In genomic region chr4:55269970-55270369, GRCh38 we compare ENCODE assay signal across 2 cellular contexts.
A peak's percentile ranks its signal among the peaks of the same experiment; 100 is the strongest.
TF ChIP-seq lines count a peak whose summit lies in the region.

No MANE protein-coding gene starts in this region.

TF ChIP-seq in liver, 16 proteins besides CTCF, POLR2A, EP300 and RAD21 (continued from another document):
- TF ChIP-seq ZBTB33 (IDR thresholded peaks at IDR 0.05) (no peak), TAF1 (conservative IDR thresholded peaks at IDR 0.05) (no peak), NR2F2 (IDR thresholded peaks at IDR 0.05) (peak; percentile 97)

TF ChIP-seq in HepG2, 621 proteins besides CTCF, POLR2A, EP300 and RAD21 (continued from another document):
- TF ChIP-seq ATF1 (CRISPR knock-in tag; IDR thresholded peaks at IDR 0.05): no peak
- no peak for TF ChIP-seq ZNF614 (CRISPR knock-in tag; IDR thresholded peaks at IDR 0.05; ENCODE audit: borderline replicate concordance)
- TF ChIP-seq NFIC (IDR thresholded peaks at IDR 0.05; ENCODE audit: low read length): no peak
- TF ChIP-seq CSRNP1 (CRISPR knock-in tag; IDR thresholded peaks at IDR 0.05): no peak
- TF ChIP-seq ZNF703 (CRISPR knock-in tag; IDR thresholded peaks at IDR 0.05; ENCODE audit: borderline replicate concordance): no peak
- no peak for TF ChIP-seq MTA1 (CRISPR knock-in tag; IDR thresholded peaks at IDR 0.05; ENCODE audit: borderline replicate concordance)
- TF ChIP-seq HCFC1 (IDR thresholded peaks at IDR 0.05; ENCODE audit: low read depth, low read length): no peak
- no peak for TF ChIP-seq MZF1 (CRISPR knock-in tag; IDR thresholded peaks at IDR 0.05; ENCODE audit: borderline replicate concordance)
- no peak for TF ChIP-seq PRDM4 (CRISPR knock-in tag; IDR thresholded peaks at IDR 0.05; ENCODE audit: borderline replicate concordance)
- TF ChIP-seq IRF1 (CRISPR knock-in tag; IDR thresholded peaks at IDR 0.05; ENCODE audit: low read depth): no peak
- no peak for TF ChIP-seq BCL3 (CRISPR knock-in tag; IDR thresholded peaks at IDR 0.05)
- no peak for TF ChIP-seq ZNF280B (CRISPR knock-in tag; IDR thresholded peaks at IDR 0.05; ENCODE audit: borderline replicate concordance)
- no peak for TF ChIP-seq CCAR2 (optimal IDR thresholded peaks at IDR 0.05; ENCODE audit: low read depth, low read length)
- no peak for TF ChIP-seq ATF3 (CRISPR knock-in tag; IDR thresholded peaks at IDR 0.05)
- no peak for TF ChIP-seq KDM2A (CRISPR knock-in tag; IDR thresholded peaks at IDR 0.05; ENCODE audit: borderline replicate concordance, low read depth)
- TF ChIP-seq MIER3 (CRISPR knock-in tag; IDR thresholded peaks at IDR 0.05; ENCODE audit: borderline replicate concordance): no peak
- TF ChIP-seq SIX4 (CRISPR knock-in tag; IDR thresholded peaks at IDR 0.05): no peak
- no peak for TF ChIP-seq GFI1 (CRISPR knock-in tag; IDR thresholded peaks at IDR 0.05; ENCODE audit: borderline replicate concordance)
